18 cellular contexts compared by ENCODE assay signal in the genomic region with DNA sequence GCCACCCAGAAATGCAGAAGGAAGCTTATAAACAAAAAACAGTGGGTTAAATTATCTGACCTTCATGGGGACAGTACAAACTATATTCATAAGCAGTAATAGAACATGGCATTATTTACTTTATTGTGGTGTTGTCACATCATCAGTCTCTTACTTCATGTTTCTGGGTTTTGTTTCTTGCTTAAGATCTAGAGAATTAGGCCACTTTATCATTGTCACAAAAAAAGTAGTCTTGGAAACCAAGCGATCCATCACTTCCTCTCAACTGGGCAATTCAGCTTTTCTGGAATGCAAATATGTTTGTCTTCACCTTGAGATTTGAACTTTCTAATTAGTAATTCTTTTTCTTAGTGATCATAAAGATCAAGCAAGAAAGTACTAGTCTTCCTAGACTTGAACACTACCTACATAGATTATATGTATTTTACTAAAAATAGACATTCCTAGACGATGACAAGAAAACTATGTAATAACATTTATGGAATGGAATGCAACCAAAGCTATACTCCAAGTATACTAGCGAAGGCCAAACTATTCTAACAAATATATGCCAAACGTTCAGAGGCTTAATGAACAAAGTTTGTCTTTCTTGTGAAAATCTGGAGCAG.
DNase-seq lines count a peak whose midpoint lies in the region; ATAC-seq and TF ChIP-seq lines count a peak whose summit lies in the region.
"Had no signal": no experiment of that assay in that cellular context is flagged by ENCODE, and none has a peak within 500 bp of the region (broad histone marks: within the 10 kb centered on the region; RNA-seq: fewer than 3 reads in every experiment).

No MANE protein-coding gene starts in this region.

- no peaks in the 10 kb centered on the region for H3K4me1 Mint-ChIP-seq in activated T-cell treated with anti-CD3 and anti-CD28 coated beads, Interleukin-2, amount 50 U/mL, for 72 hours (ENCODE audit: low read depth)
- H3K4me1 Mint-ChIP-seq: activated CD8-positive, alpha-beta memory T cell treated with anti-CD3 and anti-CD28 coated beads, Interleukin-2, amount 10 ng/mL, durations not matched to agents 7 days and 5 days; nephron progenitor cell had no signal

- peak overlapping the region; percentile 72 for H3K27ac ChIP-seq in AG04450 (ENCODE audit: low read depth, low read length)
- no peak overlapping the region for H3K27ac ChIP-seq in psoas muscle

- POLR2A ChIA-PET in AG04450 (lab: Yijun Ruan, JAX) = interaction anchor here (0.7 to 1.4 kb wide), 3 partner anchors 13 to 35 kb away, joined by 3 to 5 read pairs (median 3); no protein-coding TSS in a partner anchor

- H3K36me3 ChIP-seq in psoas muscle (ENCODE audit: insufficient read depth in 1 of 2, low read depth in 1 of 2) = no peaks in the 10 kb centered on the region

- H3K4me1 ChIP-seq in psoas muscle = no peaks in the 10 kb centered on the region

- H3K9me3 ChIP-seq in AG04450 (ENCODE audit: control insufficient read depth, insufficient read depth, low read length) (no peaks in the 10 kb centered on the region), psoas muscle (no peaks in the 10 kb centered on the region)

- WGBS in psoas muscle, 3 donors = 60 to 69% (median 65%) methylated on average over 4 of the region's 4 CpGs

- in situ Hi-C loops in astrocyte of the cerebellum (cut with HindIII; ENCODE audit: low sequenced_read_pairs) = no loop called here

- H3K27me3 ChIP-seq in AG04450 (ENCODE audit: control insufficient read depth, insufficient read depth, low read length) (no peaks in the 10 kb centered on the region), psoas muscle (ENCODE audit: insufficient read depth in 3 of 3, low read length in 2 of 3) (no peaks in the 10 kb centered on the region)

- ATAC-seq in psoas muscle = no peak
- no peak for ATAC-seq in activated naive CD4-positive, alpha-beta T cell treated with anti-CD3 and anti-CD28 coated beads, Interleukin-2, amount 50 U/mL, for 72 hours
- no peak for ATAC-seq in activated T-cell treated with anti-CD3 and anti-CD28 coated beads, Interleukin-2, amount 50 U/mL, for 72 hours (replicated peaks in 1 of 2)

- intact Hi-C loops in psoas muscle (cut with DNase I) = no loop called here

- CTCF ChIA-PET in AG04450 (lab: Charles Lee) = interaction anchor here (0.6 to 8.5 kb wide), 10 partner anchors 24 to 1083 kb away, joined by 3 to 96 read pairs (median 4); no protein-coding TSS in a partner anchor

- H3K4me3 ChIP-seq in AG04450 (ENCODE audit: low read depth, low read length) (no peak overlapping the region), astrocyte of the cerebellum (ENCODE audit: low read depth, low read length) (no peak overlapping the region), psoas muscle (no peak overlapping the region)
- H3K4me3 ChIP-seq: GM12878 had no signal

- H3K27me3 Mint-ChIP-seq in activated T-cell treated with anti-CD3 and anti-CD28 coated beads, Interleukin-2, amount 50 U/mL, for 72 hours (ENCODE audit: low read depth) = no peaks in the 10 kb centered on the region
- H3K27me3 Mint-ChIP-seq: activated CD8-positive, alpha-beta memory T cell treated with anti-CD3 and anti-CD28 coated beads, Interleukin-2, amount 10 ng/mL, durations not matched to agents 7 days and 5 days; stimulated activated naive CD8-positive, alpha-beta T cell treated with anti-CD3 and anti-CD28 coated beads, Interleukin-15, amount 100 ng/mL, for 72 hours had no signal

- H3K9me3 Mint-ChIP-seq in activated naive CD4-positive, alpha-beta T cell treated with anti-CD3 and anti-CD28 coated beads, Interleukin-2, amount 50 U/mL, for 72 hours = no peaks in the 10 kb centered on the region
- H3K9me3 Mint-ChIP-seq in activated T-cell treated with anti-CD3 and anti-CD28 coated beads, Interleukin-2, amount 50 U/mL, for 72 hours = no peaks in the 10 kb centered on the region
- H3K9me3 Mint-ChIP-seq: activated B cell treated with CpG ODN at 0.5 μM for 24 hours; stimulated activated naive CD8-positive, alpha-beta T cell treated with anti-CD3 and anti-CD28 coated beads, Interleukin-15, amount 100 ng/mL, for 72 hours; T-helper 1 cell treated with Interleukin-12 subunit alpha and Interleukin-12 subunit beta and Interleukin-4 antibody, amounts not matched to agents 30 μg/mL and 1 μg/mL, for 36 hours had no signal

- TF ChIP-seq CTCF in AG04450 (IDR thresholded peaks at IDR 0.05; ENCODE audit: low read depth, low read length) (no peak), astrocyte of the cerebellum (IDR thresholded peaks at IDR 0.05; ENCODE audit: low read depth, low read length, missing control alignments) (no peak), psoas muscle (IDR thresholded peaks at IDR 0.05) (no peak)

- DNase-seq in AG04450 (ENCODE audit: low read depth, low spot score) (peak; percentile 29), HS-5 (ENCODE audit: low read depth) (peak; percentile 19), astrocyte of the cerebellum (ENCODE audit: low read depth) (peak; percentile 15), hepatic stellate cell (ENCODE audit: low spot score) (peak; percentile 34), psoas muscle (no peak), Kasumi-1 (lab: John Stamatoyannopoulos, UW) (no peak)
- DNase-seq in activated naive CD4-positive, alpha-beta T cell treated with anti-CD3 and anti-CD28 coated beads, Interleukin-2, amount 50 U/mL, for 72 hours (ENCODE audit: low spot score in 2 of 2) = no peak
- no peak for DNase-seq in activated T-cell treated with anti-CD3 and anti-CD28 coated beads, Interleukin-2, amount 50 U/mL, for 72 hours
- DNase-seq: activated B cell treated with CpG ODN at 0.5 μM for 24 hours; activated gamma-delta T cell; caudate nucleus; NCI-H1048; NCI-H748 treated with DMSO at 0.1 percent for 48 hours; nephron progenitor cell; stimulated activated naive CD8-positive, alpha-beta T cell treated with anti-CD3 and anti-CD28 coated beads, Interleukin-15, amount 100 ng/mL, for 72 hours had no signal

- no peak overlapping the region for H3K27ac Mint-ChIP-seq in activated naive CD4-positive, alpha-beta T cell treated with anti-CD3 and anti-CD28 coated beads, Interleukin-2, amount 50 U/mL, for 72 hours
- H3K27ac Mint-ChIP-seq in activated T-cell treated with anti-CD3 and anti-CD28 coated beads, Interleukin-2, amount 50 U/mL, for 72 hours = no peak overlapping the region
- H3K27ac Mint-ChIP-seq: activated CD8-positive, alpha-beta memory T cell treated with anti-CD3 and anti-CD28 coated beads, Interleukin-2, amount 10 ng/mL, durations not matched to agents 7 days and 5 days; nephron progenitor cell had no signal

- no peak overlapping the region for H3K4me3 Mint-ChIP-seq in activated T-cell treated with anti-CD3 and anti-CD28 coated beads, Interleukin-2, amount 50 U/mL, for 72 hours
- H3K4me3 Mint-ChIP-seq: nephron progenitor cell had no signal

- no peaks in the 10 kb centered on the region for H3K36me3 Mint-ChIP-seq in activated naive CD4-positive, alpha-beta T cell treated with anti-CD3 and anti-CD28 coated beads, Interleukin-2, amount 50 U/mL, for 72 hours
- no peaks in the 10 kb centered on the region for H3K36me3 Mint-ChIP-seq in activated T-cell treated with anti-CD3 and anti-CD28 coated beads, Interleukin-2, amount 50 U/mL, for 72 hours (ENCODE audit: insufficient read depth in 2 of 2)
- H3K36me3 Mint-ChIP-seq: activated CD8-positive, alpha-beta memory T cell treated with anti-CD3 and anti-CD28 coated beads, Interleukin-2, amount 10 ng/mL, durations not matched to agents 7 days and 5 days had no signal

Comparison
In these comparisons a context has a peak if more than half of its experiments do, and no peak if none do; other contexts are left out.
1. DNase-seq: peak in AG04450 (single experiment), HS-5 (single experiment), astrocyte of the cerebellum (single experiment) and hepatic stellate cell (single experiment); none in psoas muscle (0 of 2), activated naive CD4-positive, alpha-beta T cell treated with anti-CD3 and anti-CD28 coated beads, Interleukin-2, amount 50 U/mL, for 72 hours (0 of 2), Kasumi-1 (0 of 2) and activated T-cell treated with anti-CD3 and anti-CD28 coated beads, Interleukin-2, amount 50 U/mL, for 72 hours (0 of 2).